Comparison of ENCODE assay signal across 8 cellular contexts in genomic region chr1:204989266-204990058, GRCh38. TPM values are rescaled to one million over a fixed set of nuclear protein-coding genes. Genes with fewer than 3 reads are reported as not detected.
A peak's percentile ranks its signal among the peaks of the same experiment; 100 is the strongest.
DNase-seq lines count a peak whose midpoint lies in the region; ATAC-seq and TF ChIP-seq lines count a peak whose summit lies in the region.

No MANE protein-coding gene starts in this region.

- in situ Hi-C loops in transverse colon (cut with MboI; ENCODE audit: low pct_ligation_motif_present in 1 of 4, low pct_unique_long_range_greater_than_20kb in 1 of 4, low sequenced_read_pairs in 3 of 4), result loop anchor here in 2 of 4 donors (10.0 kb wide), 3 partner anchors 65 to 265 kb away; no protein-coding TSS in a partner anchor

- H3K27ac ChIP-seq in transverse colon, result peak overlapping the region in 1 of 4 donors; percentile 46

- DNase-seq in EL, result peak; percentile 69
- DNase-seq in M059J (ENCODE audit: low read depth), result peak; percentile 54
- peak; percentile 37 for DNase-seq in RPMI7951 (ENCODE audit: low read depth)
- DNase-seq in activated naive CD4-positive, alpha-beta T cell treated with Interleukin-2 at 50 U/mL for 16 hours, result peak; percentile 39
- peak; percentile 53 for DNase-seq in foreskin melanocyte
- DNase-seq in occipital lobe (lab: John Stamatoyannopoulos, UW), result peak; percentile 90
- DNase-seq in transverse colon, result peak; percentile 59

- H3K4me3 ChIP-seq in transverse colon, result no peak overlapping the region

- no peak for TF ChIP-seq EP300 in transverse colon (IDR thresholded peaks at IDR 0.05; ENCODE audit: low read depth)

- no peaks in the 10 kb centered on the region for H3K27me3 ChIP-seq in transverse colon

- 52 to 64% methylated on average over 4 to 16 of the region's 16 CpGs for WGBS in transverse colon (ENCODE audit: low coverage in 1 of 2), 2 donors

- TF ChIP-seq CTCF in transverse colon (IDR thresholded peaks at IDR 0.05), result peak; percentile 80 to 91 (median 86)

- intact Hi-C loops in transverse colon (cut with DNase I; ENCODE audit: low total_unique reads), result loop anchor here (5.0 kb wide), 1 partner anchor 73 kb away; no protein-coding TSS in a partner anchor

- no peak for TF ChIP-seq POLR2A in transverse colon (IDR thresholded peaks at IDR 0.05)

- no peak for ATAC-seq in HG03378 (IDR thresholded peaks at IDR 0.05; ENCODE audit: unreplicated experiment)

- no peaks in the 10 kb centered on the region for H3K9me3 ChIP-seq in transverse colon

- H3K4me1 ChIP-seq in transverse colon, result no peaks in the 10 kb centered on the region

- H3K36me3 ChIP-seq in transverse colon, result no peaks in the 10 kb centered on the region

RNA-seq across cellular contexts. Expression of gene CNTN2, which starts 53.5 kb away (rescaled TPM):
- not detected in 2 replicates for total RNA-seq in M059J (2014; rRNA removed; shearing (Covaris generic))
- total RNA-seq in RPMI7951 (2014; rRNA removed; shearing (Covaris generic)), result not detected in 2 replicates
- total RNA-seq in occipital lobe, result 22.8 TPM
- total RNA-seq in transverse colon, result 1 to 10 TPM; 1.4 to 6.7 (median 1.8) TPM

Comparison
In these comparisons a context has a peak if more than half of its experiments do, and no peak if none do; other contexts are left out.
1. DNase-seq: peak in every context shown above with its lines; median percentile 90 in occipital lobe; 69 in EL; 59 in transverse colon; 54 in M059J; 53 in foreskin melanocyte; 39 in activated naive CD4-positive, alpha-beta T cell treated with Interleukin-2 at 50 U/mL for 16 hours; 37 in RPMI7951.